8 cellular contexts compared by ENCODE assay signal in genomic region chr10:71708301-71708703, GRCh38. TPM values are rescaled to one million over a fixed set of nuclear protein-coding genes. Genes with fewer than 3 reads are reported as not detected.
A peak's percentile ranks its signal among the peaks of the same experiment; 100 is the strongest.
DNase-seq lines count a peak whose midpoint lies in the region; ATAC-seq and TF ChIP-seq lines count a peak whose summit lies in the region.

No MANE protein-coding gene starts in this region.

- H3K4me1 ChIP-seq in A673 (ENCODE audit: insufficient read depth, low read length, poor library complexity, severe bottlenecking) (peaks cover under 1% of the 10 kb centered on the region), SJCRH30 (peaks cover 2% of the 10 kb centered on the region; the same call in 1 of the 2 replicates)

- peak; percentile 88 for TF ChIP-seq CTCF in A673 (conservative IDR thresholded peaks at IDR 0.05; ENCODE audit: low read depth, low read length)
- TF ChIP-seq CTCF in GM13977 (IDR thresholded peaks at IDR 0.05; ENCODE audit: extremely low read depth, insufficient read depth, missing control alignments): peak; percentile 96
- peak; percentile 96 for TF ChIP-seq CTCF in progenitor cell of endocrine pancreas (IDR thresholded peaks at IDR 0.05; ENCODE audit: unreplicated experiment)

- H3K27ac Mint-ChIP-seq in activated naive CD4-positive, alpha-beta T cell treated with anti-CD3 and anti-CD28 coated beads, Interleukin-2, amount 10 ng/mL, durations not matched to agents 7 days and 5 days: peak overlapping the region; percentile 67
- no peak overlapping the region for H3K27ac Mint-ChIP-seq in progenitor cell of endocrine pancreas

- H3K27me3 ChIP-seq in A673 (replicated peaks; ENCODE audit: insufficient read depth, low read depth, low read length, poor library complexity) (no peaks in the 10 kb centered on the region), SJCRH30 (no peaks in the 10 kb centered on the region)

- no peaks in the 10 kb centered on the region for H3K9me3 ChIP-seq in A673 (ENCODE audit: low read depth, low read length, poor library complexity, severe bottlenecking)
- H3K9me3 ChIP-seq in SJCRH30 (replicated peaks): no peaks in the 10 kb centered on the region

- no peaks in the 10 kb centered on the region for H3K36me3 Mint-ChIP-seq in activated naive CD4-positive, alpha-beta T cell treated with anti-CD3 and anti-CD28 coated beads, Interleukin-2, amount 10 ng/mL, durations not matched to agents 7 days and 5 days
- H3K36me3 Mint-ChIP-seq in progenitor cell of endocrine pancreas (ENCODE audit: insufficient read depth): no peaks in the 10 kb centered on the region

- H3K4me3 ChIP-seq in A673 (ENCODE audit: low read depth, low read length, poor library complexity, severe bottlenecking) (no peak overlapping the region), SJCRH30 (no peak overlapping the region)

- no peaks in the 10 kb centered on the region for H3K9me3 Mint-ChIP-seq in activated naive CD4-positive, alpha-beta T cell treated with anti-CD3 and anti-CD28 coated beads, Interleukin-2, amount 10 ng/mL, durations not matched to agents 7 days and 5 days
- H3K9me3 Mint-ChIP-seq in progenitor cell of endocrine pancreas (ENCODE audit: low read depth): no peaks in the 10 kb centered on the region

- CTCF ChIA-PET in A673 (lab: Charles Lee): interaction anchor here (0.8 to 1.7 kb wide), 5 partner anchors 188 to 391 kb away, joined by 3 to 7 read pairs (median 4); partner anchors contain the start of genes CDH23 and SLC29A3
- CTCF ChIA-PET in activated naive CD4-positive, alpha-beta T cell treated with anti-CD3 and anti-CD28 coated beads, Interleukin-2, amount 10 ng/mL, durations not matched to agents 7 days and 5 days (lab: Charles Lee): interaction anchor here (0.5 to 9.0 kb wide), 35 partner anchors 9 to 393 kb away, joined by 3 to 126 read pairs (median 4); partner anchors contain the start of genes C10orf105, CDH23, SLC29A3 and VSIR

- ATAC-seq in Right ventricle myocardium inferior (no peak), GM21619 (IDR thresholded peaks at IDR 0.05; ENCODE audit: unreplicated experiment) (no peak), GM18907 (IDR thresholded peaks at IDR 0.05; ENCODE audit: unreplicated experiment) (no peak)

- no peak overlapping the region for H3K27ac ChIP-seq in A673 (ENCODE audit: low read depth, low read length, poor library complexity, severe bottlenecking)
- no peak overlapping the region for H3K27ac ChIP-seq in SJCRH30

- no peak overlapping the region for H3K4me3 Mint-ChIP-seq in activated naive CD4-positive, alpha-beta T cell treated with anti-CD3 and anti-CD28 coated beads, Interleukin-2, amount 10 ng/mL, durations not matched to agents 7 days and 5 days
- no peak overlapping the region for H3K4me3 Mint-ChIP-seq in progenitor cell of endocrine pancreas (ENCODE audit: low read depth)

- intact Hi-C loops in A673 (cut with micrococcal nuclease; ENCODE audit: unreplicated experiment): loop anchor here (2.0 to 5.0 kb wide), 2 partner anchors 326 to 390 kb away; partner anchors contain the start of gene SLC29A3
- intact Hi-C loops in Right ventricle myocardium inferior (cut with DNase I): loop anchor here (2.0 to 5.0 kb wide), 5 partner anchors 96 to 391 kb away; partner anchors contain the start of gene SLC29A3

- H3K36me3 ChIP-seq in A673 (ENCODE audit: insufficient read depth, low read length, poor library complexity, severe bottlenecking) (no peaks in the 10 kb centered on the region), SJCRH30 (no peaks in the 10 kb centered on the region)

- DNase-seq in A673 (ENCODE audit: low spot score): peak; percentile 58
- DNase-seq in GM13977 (ENCODE audit: low spot score): peak; percentile 82
- peak; percentile 42 to 62 for DNase-seq in SJCRH30
- peak; percentile 78 for DNase-seq in activated naive CD4-positive, alpha-beta T cell treated with anti-CD3 and anti-CD28 coated beads, Interleukin-2, amount 10 ng/mL, durations not matched to agents 7 days and 5 days
- peak; percentile 91 for DNase-seq in Right ventricle myocardium inferior (ENCODE audit: missing footprints)
- peak; percentile 84 for DNase-seq in progenitor cell of endocrine pancreas (ENCODE audit: low spot score, unreplicated experiment)

- peaks cover 7% of the 10 kb centered on the region for H3K27me3 Mint-ChIP-seq in activated naive CD4-positive, alpha-beta T cell treated with anti-CD3 and anti-CD28 coated beads, Interleukin-2, amount 10 ng/mL, durations not matched to agents 7 days and 5 days
- H3K27me3 Mint-ChIP-seq in progenitor cell of endocrine pancreas: peaks cover 18% of the 10 kb centered on the region

- BruUV-seq in A673 (replicated peaks; lab: Mats Ljungman, UMichigan): no TSS peak

- peaks cover 46% of the 10 kb centered on the region for H3K4me1 Mint-ChIP-seq in activated naive CD4-positive, alpha-beta T cell treated with anti-CD3 and anti-CD28 coated beads, Interleukin-2, amount 10 ng/mL, durations not matched to agents 7 days and 5 days
- H3K4me1 Mint-ChIP-seq in progenitor cell of endocrine pancreas (ENCODE audit: low read depth): no peaks in the 10 kb centered on the region

- POLR2A ChIA-PET in A673 (lab: Charles Lee; ENCODE audit: low non-redundant PET): interaction anchor here (0.6 kb wide), 1 partner anchor 50 kb away, joined by 4 read pairs; no protein-coding TSS in a partner anchor

- in situ Hi-C loops in GM13977 (cut with MboI; ENCODE audit: low pct_unique_long_range_greater_than_20kb, low sequenced_read_pairs, unreplicated experiment): loop anchor here (10.0 kb wide), 1 partner anchor 324 kb away; no protein-coding TSS in a partner anchor

RNA-seq across cellular contexts. Expression of gene C10orf105, which starts 11.3 kb away (rescaled TPM):
- total RNA-seq in A673 (2021): not detected in 2 replicates
- not detected in 2 replicates for total RNA-seq in SJCRH30 (2014; rRNA removed; shearing (Covaris generic))
- total RNA-seq in Right ventricle myocardium inferior: 0.05 TPM
- 0.07 TPM in 1 of 2 replicates, not detected in the other for total RNA-seq in progenitor cell of endocrine pancreas
